Comparison of ENCODE assay signal across 8 cellular contexts in genomic region chr5:119287547-119288073, GRCh38.
DNase-seq lines count a peak whose midpoint lies in the region; ATAC-seq and TF ChIP-seq lines count a peak whose summit lies in the region.

No MANE protein-coding gene starts in this region.

- TF ChIP-seq CTCF in RWPE2 (IDR thresholded peaks at IDR 0.05; ENCODE audit: poor library complexity, severe bottlenecking), result no peak

- no peak for DNase-seq in RWPE2 (ENCODE audit: low spot score)
- peak; percentile 40 to 69 (median 45) for DNase-seq in effector memory CD4-positive, alpha-beta T cell
- DNase-seq in MV-4-11 (lab: John Stamatoyannopoulos, UW), result no peak
- DNase-seq in COR-L47 (lab: John Stamatoyannopoulos, UW), result no peak
- DNase-seq in NCI-H2171 (lab: John Stamatoyannopoulos, UW), result no peak
- DNase-seq in DMS153 treated with DMSO at 0.1 percent for 48 hours (lab: John Stamatoyannopoulos, UW; ENCODE audit: unreplicated experiment), result no peak

- peak overlapping the region; percentile 47 for H3K4me3 ChIP-seq in GM08714 (ENCODE audit: low read length)
- peak overlapping the region; percentile 2 for H3K4me3 ChIP-seq in RWPE2 (ENCODE audit: severe bottlenecking)
- H3K4me3 ChIP-seq in effector memory CD4-positive, alpha-beta T cell (ENCODE audit: insufficient read depth, low read depth, low read length, poor library complexity, severe bottlenecking), result peak overlapping the region; percentile 45

- H3K9me3 ChIP-seq in RWPE2 (ENCODE audit: severe bottlenecking), result no peaks in the 10 kb centered on the region
- H3K9me3 ChIP-seq in effector memory CD4-positive, alpha-beta T cell (ENCODE audit: control insufficient read depth, low read length), result no peaks in the 10 kb centered on the region

- ATAC-seq in HG02623 (IDR thresholded peaks at IDR 0.05; ENCODE audit: unreplicated experiment), result peak; percentile 38
- peak; percentile 87 for ATAC-seq in RWPE2 (ENCODE audit: low read depth)

- H3K27me3 ChIP-seq in RWPE2 (ENCODE audit: insufficient read depth, poor library complexity, severe bottlenecking), result no peaks in the 10 kb centered on the region
- H3K27me3 ChIP-seq in effector memory CD4-positive, alpha-beta T cell (replicated peaks; ENCODE audit: control insufficient read depth, insufficient read depth, low read length, poor library complexity, severe bottlenecking), result no peaks in the 10 kb centered on the region

- no peaks in the 10 kb centered on the region; the same call in 1 of the 2 replicates for H3K36me3 ChIP-seq in RWPE2 (ENCODE audit: low read depth)
- H3K36me3 ChIP-seq in effector memory CD4-positive, alpha-beta T cell (ENCODE audit: control insufficient read depth, insufficient read depth, low read length), result no peaks in the 10 kb centered on the region

- H3K27ac ChIP-seq in RWPE2 (ENCODE audit: poor library complexity, severe bottlenecking), result peak overlapping the region; percentile 95
- peak overlapping the region; percentile 94 for H3K27ac ChIP-seq in effector memory CD4-positive, alpha-beta T cell (ENCODE audit: insufficient read depth, low read length, poor library complexity, severe bottlenecking)

- peaks cover 45% of the 10 kb centered on the region for H3K4me1 ChIP-seq in RWPE2 (ENCODE audit: insufficient read depth, poor library complexity, severe bottlenecking)
- peaks cover 86% of the 10 kb centered on the region for H3K4me1 ChIP-seq in effector memory CD4-positive, alpha-beta T cell (ENCODE audit: control insufficient read depth, insufficient read depth, low read length, poor library complexity, severe bottlenecking)

Comparison
In these comparisons a context has a peak if more than half of its experiments do, and no peak if none do; other contexts are left out.
1. DNase-seq: peak in effector memory CD4-positive, alpha-beta T cell (3 of 3); none in RWPE2 (single experiment), MV-4-11 (single experiment), COR-L47 (single experiment), NCI-H2171 (single experiment) and DMS153 treated with DMSO at 0.1 percent for 48 hours (single experiment).
2. Peak in every context shown above with its lines, with median percentiles within 50 percentile points of each other: H3K4me3 ChIP-seq.